18 cellular contexts compared by ENCODE assay signal in genomic region chr19:5045956-5046338, GRCh38.
DNase-seq lines count a peak whose midpoint lies in the region; ATAC-seq and TF ChIP-seq lines count a peak whose summit lies in the region.
"Had no signal": no experiment of that assay in that cellular context is flagged by ENCODE, and none has a peak within 500 bp of the region (broad histone marks: within the 10 kb centered on the region; RNA-seq: fewer than 3 reads in every experiment).

No MANE protein-coding gene starts in this region.

- H3K27ac ChIP-seq in GM23338 (ENCODE audit: low read depth) (0 out of 2 replicates have a peak overlapping the region, but pooled peaks have one; percentile 45), SK-N-MC (0 out of 2 replicates have a peak overlapping the region, but pooled peaks have one; percentile 2), layer of hippocampus (ENCODE audit: low read depth, low read length) (peak overlapping the region; percentile 57), skin epidermis (peak overlapping the region in 17 of 21 experiments; percentile 15 to 93 (median 65))
- H3K27ac ChIP-seq: esophagus muscularis mucosa had no signal

- H3K4me1 Mint-ChIP-seq in GM23338 = peaks cover 3% of the 10 kb centered on the region; the same call in 2 of the 3 replicates
- H3K4me1 Mint-ChIP-seq in activated naive CD8-positive, alpha-beta T cell treated with anti-CD3 and anti-CD28 coated beads, Interleukin-2, amount 50 U/mL, for 24 hours = no peaks in the 10 kb centered on the region
- H3K4me1 Mint-ChIP-seq: activated naive CD4-positive, alpha-beta T cell treated with anti-CD3 and anti-CD28 coated beads, Interleukin-2, amount 50 U/mL, for 24 hours had no signal

- no peaks in the 10 kb centered on the region for H3K27me3 ChIP-seq in GM23338 (ENCODE audit: insufficient read depth)
- H3K27me3 ChIP-seq in layer of hippocampus (ENCODE audit: control insufficient read depth, insufficient read depth, low read length) = no peaks in the 10 kb centered on the region
- H3K27me3 ChIP-seq: esophagus muscularis mucosa had no signal

- H3K79me2 ChIP-seq in GM23338 (replicated peaks; ENCODE audit: insufficient read depth) = no peaks in the 10 kb centered on the region

- H3K4me3 ChIP-seq in GM23338 (no peak overlapping the region), SK-N-MC (no peak overlapping the region), skin epidermis (no peak overlapping the region)
- H3K4me3 ChIP-seq: esophagus muscularis mucosa had no signal

- H3K4me3 Mint-ChIP-seq in GM23338 = no peak overlapping the region
- no peak overlapping the region for H3K4me3 Mint-ChIP-seq in activated naive CD8-positive, alpha-beta T cell treated with anti-CD3 and anti-CD28 coated beads, Interleukin-2, amount 50 U/mL, for 24 hours
- H3K4me3 Mint-ChIP-seq: activated naive CD4-positive, alpha-beta T cell treated with anti-CD3 and anti-CD28 coated beads, Interleukin-2, amount 50 U/mL, for 24 hours had no signal

- H3F3A ChIP-seq in GM23338 (replicated peaks; ENCODE audit: low read depth) = no peaks in the 10 kb centered on the region

- H3K27ac Mint-ChIP-seq in GM23338 = no peak overlapping the region
- no peak overlapping the region for H3K27ac Mint-ChIP-seq in activated naive CD8-positive, alpha-beta T cell treated with anti-CD3 and anti-CD28 coated beads, Interleukin-2, amount 50 U/mL, for 24 hours
- H3K27ac Mint-ChIP-seq: activated naive CD4-positive, alpha-beta T cell treated with anti-CD3 and anti-CD28 coated beads, Interleukin-2, amount 50 U/mL, for 24 hours had no signal

- no peak overlapping the region for H3K4me2 ChIP-seq in GM23338

- no peak overlapping the region for H2AFZ ChIP-seq in GM23338

- H3K4me1 ChIP-seq in GM23338 (ENCODE audit: insufficient read depth) = no peaks in the 10 kb centered on the region

- H4K20me1 ChIP-seq in GM23338 (replicated peaks; ENCODE audit: insufficient read depth) = no peaks in the 10 kb centered on the region; the same call in 1 of the 2 replicates

- ATAC-seq in GM23338 = no peak
- ATAC-seq in GM21717 (IDR thresholded peaks at IDR 0.05; ENCODE audit: unreplicated experiment) = no peak
- ATAC-seq in GM18519 (IDR thresholded peaks at IDR 0.05; ENCODE audit: low FRiP score, unreplicated experiment) = no peak
- no peak for ATAC-seq in activated naive CD8-positive, alpha-beta T cell treated with anti-CD3 and anti-CD28 coated beads, Interleukin-2, amount 50 U/mL, for 24 hours

- no peaks in the 10 kb centered on the region for H3K9me3 ChIP-seq in SK-N-MC (ENCODE audit: low read depth, low read length)
- H3K9me3 ChIP-seq: esophagus muscularis mucosa had no signal

- peaks cover 14% of the 10 kb centered on the region; the same call in 1 of the 3 replicates for H3K36me3 Mint-ChIP-seq in GM23338 (ENCODE audit: low read depth)
- no peaks in the 10 kb centered on the region for H3K36me3 Mint-ChIP-seq in activated naive CD8-positive, alpha-beta T cell treated with anti-CD3 and anti-CD28 coated beads, Interleukin-2, amount 50 U/mL, for 24 hours (ENCODE audit: low read depth)

- no peak overlapping the region for H3K9ac ChIP-seq in SK-N-MC (ENCODE audit: insufficient read length)

- no peak for TF ChIP-seq CTCF in GM23338 (conservative IDR thresholded peaks at IDR 0.05; ENCODE audit: low read depth in 2 of 2)

- H3K36me3 ChIP-seq in GM23338 (ENCODE audit: insufficient read depth) (no peaks in the 10 kb centered on the region), SK-N-MC (ENCODE audit: insufficient read depth, low read length) (no peaks in the 10 kb centered on the region)

- H3K27me3 Mint-ChIP-seq in GM23338 (ENCODE audit: insufficient read depth, low read depth, poor library complexity) = peaks cover 6% of the 10 kb centered on the region
- no peaks in the 10 kb centered on the region for H3K27me3 Mint-ChIP-seq in activated naive CD8-positive, alpha-beta T cell treated with anti-CD3 and anti-CD28 coated beads, Interleukin-2, amount 50 U/mL, for 24 hours
- H3K27me3 Mint-ChIP-seq: activated naive CD4-positive, alpha-beta T cell treated with anti-CD3 and anti-CD28 coated beads, Interleukin-2, amount 50 U/mL, for 24 hours had no signal

- no peak for DNase-seq in GM23338 (ENCODE audit: low spot score)
- DNase-seq in SK-N-MC (ENCODE audit: low read depth, low spot score) = no peak
- no peak for DNase-seq in HCEC 1CT
- no peak for DNase-seq in activated naive CD8-positive, alpha-beta T cell treated with anti-CD3 and anti-CD28 coated beads, Interleukin-2, amount 50 U/mL, for 24 hours
- DNase-seq: activated CD4-positive, CD25-positive, alpha-beta regulatory T cell treated with anti-CD3 and anti-CD28 coated beads, Interleukin-2, amount 50 U/mL, for 72 hours; activated CD8-positive, alpha-beta memory T cell treated with anti-CD3 and anti-CD28 coated beads, Interleukin-2, amount 50 U/mL, for 4 hours; cerebellar nuclear complex; DND-41; hippocampal formation; NCI-H2227 treated with DMSO at 0.1 percent for 48 hours; nucleus accumbens; SW 1271 had no signal

- no peaks in the 10 kb centered on the region for H3K9me3 Mint-ChIP-seq in GM23338
- H3K9me3 Mint-ChIP-seq in activated naive CD8-positive, alpha-beta T cell treated with anti-CD3 and anti-CD28 coated beads, Interleukin-2, amount 50 U/mL, for 24 hours = no peaks in the 10 kb centered on the region
- H3K9me3 Mint-ChIP-seq: activated naive CD4-positive, alpha-beta T cell treated with anti-CD3 and anti-CD28 coated beads, Interleukin-2, amount 50 U/mL, for 24 hours had no signal

- H3K9me2 ChIP-seq in GM23338 (ENCODE audit: insufficient read depth) = no peaks in the 10 kb centered on the region

TF ChIP-seq in GM23338, 12 proteins besides CTCF, POLR2A, EP300 and RAD21:
- TF ChIP-seq NANOG (IDR thresholded peaks at IDR 0.05; ENCODE audit: borderline replicate concordance) (no peak), ZNF331 (CRISPR knock-in tag; IDR thresholded peaks at IDR 0.05; ENCODE audit: low read depth) (no peak)

Comparison
In these comparisons a context has a peak if more than half of its experiments do, and no peak if none do; other contexts are left out.
1. H3K27ac ChIP-seq: peak in every context shown above with its lines; median percentile 65 in skin epidermis; 57 in layer of hippocampus; 45 in GM23338; 2 in SK-N-MC.